Comparison of ENCODE assay signal across 13 cellular contexts in the genomic region with DNA sequence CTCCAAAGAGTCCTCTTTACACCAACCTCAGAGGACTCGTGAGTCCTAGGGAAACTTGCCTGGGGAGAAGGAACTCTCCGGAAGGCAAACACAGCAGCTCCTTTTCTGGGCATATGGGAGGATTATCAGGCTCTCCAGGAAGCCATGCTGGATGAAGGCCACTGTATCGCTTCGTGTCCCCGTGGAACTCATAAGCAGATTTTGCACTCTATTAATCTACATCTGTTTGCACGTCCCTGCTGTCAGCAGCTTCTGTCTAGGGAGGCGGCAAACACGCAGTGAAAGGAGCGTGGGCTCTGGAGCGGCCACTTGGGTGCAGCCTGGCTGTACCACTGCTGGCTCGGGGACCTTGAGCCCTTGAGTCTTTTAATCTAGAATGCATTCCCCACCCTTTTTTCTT.
A peak's percentile ranks its signal among the peaks of the same experiment; 100 is the strongest.
DNase-seq lines count a peak whose midpoint lies in the region; ATAC-seq and TF ChIP-seq lines count a peak whose summit lies in the region.
"Had no signal": no experiment of that assay in that cellular context is flagged by ENCODE, and none has a peak within 500 bp of the region (broad histone marks: within the 10 kb centered on the region; RNA-seq: fewer than 3 reads in every experiment).

No MANE protein-coding gene starts in this region.

- H3K36me3 ChIP-seq in testis (ENCODE audit: low read depth, missing control alignments), result no peaks in the 10 kb centered on the region
- H3K36me3 ChIP-seq: Peyer's patch had no signal

- DNase-seq in NCI-H2171 (lab: John Stamatoyannopoulos, UW) (peak; percentile 74), dorsolateral prefrontal cortex (peak in 6 of 10 donors; percentile 9 to 60 (median 49)), islet precursor cell (peak; percentile 50), testis (peak; percentile 73), HuH-7.5 (ENCODE audit: low spot score) (no peak), HCEC 1CT (no peak)
- DNase-seq: activated CD4-positive, alpha-beta T cell treated with anti-CD3 and anti-CD28 coated beads for 48 hours; CD4-positive, alpha-beta memory T cell; GF-D8; NCI-H226 had no signal

- H3K27ac ChIP-seq in dorsolateral prefrontal cortex (peak overlapping the region in 50 of 59 donors; percentile 1 to 77 (median 56)), testis (peak overlapping the region; percentile 55 to 78)
- H3K27ac ChIP-seq: HL-60 had no signal

- H3K4me3 ChIP-seq in dorsolateral prefrontal cortex (no peak overlapping the region), testis (no peak overlapping the region)
- H3K4me3 ChIP-seq: Peyer's patch had no signal

- TF ChIP-seq POLR2A in testis (IDR thresholded peaks at IDR 0.05), result no peak

- intact Hi-C loops in dorsolateral prefrontal cortex (cut with DNase I), result loop anchor here (5.0 kb wide), 1 partner anchor 106 kb away; no protein-coding TSS in a partner anchor
- intact Hi-C loops in testis (cut with DNase I; ENCODE audit: low total_unique reads), result no loop called here

- ATAC-seq in HG03342 (IDR thresholded peaks at IDR 0.05; ENCODE audit: unreplicated experiment), result no peak

- H3K27me3 ChIP-seq in dorsolateral prefrontal cortex, result no peaks in the 10 kb centered on the region
- no peaks in the 10 kb centered on the region for H3K27me3 ChIP-seq in testis
- H3K27me3 ChIP-seq: Peyer's patch had no signal

- H3K4me1 ChIP-seq in testis, result peaks cover 32% of the 10 kb centered on the region
- H3K4me1 ChIP-seq: Peyer's patch had no signal

- TF ChIP-seq CTCF in dorsolateral prefrontal cortex (IDR thresholded peaks at IDR 0.05 in 54 of 56, conservative IDR thresholded peaks at IDR 0.05 in 2 of 56; ENCODE audit: low read depth in 1 of 56, partially characterized antibody in 56 of 56) (peak in 26 of 56 donors; percentile 9 to 49 (median 22)), testis (IDR thresholded peaks at IDR 0.05) (no peak)

- WGBS in testis, 2 donors, result 23 to 41% methylated on average over 11 of the region's 11 CpGs

- no peaks in the 10 kb centered on the region for H3K9me3 ChIP-seq in testis
- H3K9me3 ChIP-seq: Peyer's patch had no signal

Comparison
In these comparisons a context has a peak if more than half of its experiments do, and no peak if none do; other contexts are left out.
1. DNase-seq: peak in NCI-H2171 (single experiment), dorsolateral prefrontal cortex (6 of 10), islet precursor cell (single experiment) and testis (single experiment); none in HuH-7.5 (single experiment) and HCEC 1CT (single experiment).